Comparison of ENCODE assay signal across 11 cellular contexts in genomic region chr21:44618909-44619308, GRCh38. TPM values are rescaled to one million over a fixed set of nuclear protein-coding genes. Genes with fewer than 3 reads are reported as not detected.
A peak's percentile ranks its signal among the peaks of the same experiment; 100 is the strongest.
DNase-seq lines count a peak whose midpoint lies in the region; ATAC-seq lines count a peak whose summit lies in the region.
"Had no signal": no experiment of that assay in that cellular context is flagged by ENCODE, and none has a peak within 500 bp of the region (broad histone marks: within the 10 kb centered on the region; RNA-seq: fewer than 3 reads in every experiment).

No MANE protein-coding gene starts in this region.

- H3K23ac ChIP-seq in mesendoderm (ENCODE audit: low read length) = no peak overlapping the region

- peaks cover 30% of the 10 kb centered on the region in 2 donors for H3K9me3 Mint-ChIP-seq in activated T-cell treated with anti-CD3 and anti-CD28 coated beads, Interleukin-2, amount 50 U/mL, for 72 hours

- peak overlapping the region; percentile 61 to 74 for H3K4me3 Mint-ChIP-seq in activated T-cell treated with anti-CD3 and anti-CD28 coated beads, Interleukin-2, amount 50 U/mL, for 72 hours

- WGBS in mesendoderm (ENCODE audit: extremely low coverage, insufficient coverage, low lambda C conversion rate) = no CpG with 5 or more reads among the region's 3 CpGs

- H3K79me2 ChIP-seq in mesendoderm (ENCODE audit: control insufficient read depth, insufficient read depth, low read length) = no peaks in the 10 kb centered on the region

- H2BK120ac ChIP-seq in mesendoderm (ENCODE audit: low read depth, low read length) = no peak overlapping the region

- no peak overlapping the region for H2AK5ac ChIP-seq in mesendoderm (ENCODE audit: low read length)

- H3K27ac Mint-ChIP-seq in activated T-cell treated with anti-CD3 and anti-CD28 coated beads, Interleukin-2, amount 50 U/mL, for 72 hours = peak overlapping the region; percentile 91

- H4K5ac ChIP-seq in mesendoderm (ENCODE audit: low read length) = no peak overlapping the region

- H3K18ac ChIP-seq in mesendoderm (ENCODE audit: low read length) = no peak overlapping the region

- peak overlapping the region; percentile 31 for H3K56ac ChIP-seq in mesendoderm (ENCODE audit: low read length)

- H3K27me3 Mint-ChIP-seq in activated T-cell treated with anti-CD3 and anti-CD28 coated beads, Interleukin-2, amount 50 U/mL, for 72 hours (ENCODE audit: low read depth) = no peaks in the 10 kb centered on the region

- H3K4me1 ChIP-seq in mesendoderm (ENCODE audit: control insufficient read depth, low read depth, low read length) = peaks cover 4% of the 10 kb centered on the region
- H3K4me1 ChIP-seq: vagina had no signal

- no peak overlapping the region for H3K4ac ChIP-seq in mesendoderm (ENCODE audit: low read depth, low read length)

- no peaks in the 10 kb centered on the region for H3K79me1 ChIP-seq in mesendoderm (ENCODE audit: low read length)

- H3K27ac ChIP-seq in mesendoderm (ENCODE audit: low read depth, low read length) = no peak overlapping the region
- H3K27ac ChIP-seq: coronary artery, vagina had no signal

- peak; percentile 78 to 97 for ATAC-seq in activated T-cell treated with anti-CD3 and anti-CD28 coated beads, Interleukin-2, amount 50 U/mL, for 72 hours (replicated peaks in 1 of 2)
- ATAC-seq in HG03354 (IDR thresholded peaks at IDR 0.05; ENCODE audit: poor library complexity, severe bottlenecking, unreplicated experiment) = no peak
- no peak for ATAC-seq in GM18867 (IDR thresholded peaks at IDR 0.05; ENCODE audit: unreplicated experiment)
- ATAC-seq in HG03097 (IDR thresholded peaks at IDR 0.05; ENCODE audit: low FRiP score, unreplicated experiment) = no peak

- H3K4me3 ChIP-seq in mesendoderm (ENCODE audit: low read length) = no peak overlapping the region
- H3K4me3 ChIP-seq: coronary artery, vagina had no signal

- H3K27me3 ChIP-seq in mesendoderm (ENCODE audit: insufficient read depth, low read length, poor library complexity) = no peaks in the 10 kb centered on the region
- H3K27me3 ChIP-seq: vagina had no signal

- H2BK5ac ChIP-seq in mesendoderm (ENCODE audit: low read length) = no peak overlapping the region

- H2BK15ac ChIP-seq in mesendoderm (replicated peaks; ENCODE audit: low read depth) = no peak overlapping the region

- no peaks in the 10 kb centered on the region for H3K36me3 ChIP-seq in mesendoderm (ENCODE audit: control insufficient read depth, insufficient read depth, low read length)
- H3K36me3 ChIP-seq: vagina had no signal

- H3K36me3 Mint-ChIP-seq in activated T-cell treated with anti-CD3 and anti-CD28 coated beads, Interleukin-2, amount 50 U/mL, for 72 hours (ENCODE audit: insufficient read depth in 2 of 2) = peaks cover 32 to 35% of the 10 kb centered on the region in 2 donors

- peaks cover 26% of the 10 kb centered on the region for H3K4me1 Mint-ChIP-seq in activated T-cell treated with anti-CD3 and anti-CD28 coated beads, Interleukin-2, amount 50 U/mL, for 72 hours (ENCODE audit: low read depth)

- H3K4me2 ChIP-seq in mesendoderm (ENCODE audit: low read length) = no peak overlapping the region

- DNase-seq in T-helper 22 cell (ENCODE audit: low read depth) = peak; percentile 44
- DNase-seq in activated T-cell treated with anti-CD3 and anti-CD28 coated beads, Interleukin-2, amount 50 U/mL, for 72 hours = peak; percentile 43 to 59
- DNase-seq in mesendoderm = no peak
- peak; percentile 54 to 59 for DNase-seq in stimulated activated CD8-positive, alpha-beta memory T cell treated with anti-CD3 and anti-CD28 coated beads, Interleukin-7, amount 100 ng/mL, for 4 hours (ENCODE audit: low read depth in 2 of 2)
- no peak for DNase-seq in SKM-1 (lab: John Stamatoyannopoulos, UW; ENCODE audit: unreplicated experiment)
- DNase-seq: NCI-H1105 had no signal

- H4K8ac ChIP-seq in mesendoderm (ENCODE audit: low read depth, low read length) = no peak overlapping the region

- H3K9ac ChIP-seq in mesendoderm (ENCODE audit: low read length) = no peak overlapping the region

RNA-seq across cellular contexts. Expression of gene KRTAP10-8, which starts 7.0 kb away (rescaled TPM):
- not detected for total RNA-seq in activated T-cell treated with anti-CD3 and anti-CD28 coated beads, Interleukin-2, amount 50 U/mL, for 72 hours
- polyA plus RNA-seq in mesendoderm (2013, experiment 1 of 2) = not detected
- polyA plus RNA-seq in mesendoderm (2013, experiment 2 of 2) = not detected
- total RNA-seq: vagina had no signal

RNA-seq across cellular contexts. Expression of gene KRTAP10-9, which starts 8.0 kb away (rescaled TPM):
- not detected for total RNA-seq in activated T-cell treated with anti-CD3 and anti-CD28 coated beads, Interleukin-2, amount 50 U/mL, for 72 hours
- not detected for polyA plus RNA-seq in mesendoderm (2013, experiment 1 of 2)
- not detected for polyA plus RNA-seq in mesendoderm (2013, experiment 2 of 2)
- total RNA-seq: vagina had no signal

RNA-seq across cellular contexts. Expression of gene KRTAP10-10, which starts 18.2 kb away (rescaled TPM):
- total RNA-seq in activated T-cell treated with anti-CD3 and anti-CD28 coated beads, Interleukin-2, amount 50 U/mL, for 72 hours = not detected
- not detected for polyA plus RNA-seq in mesendoderm (2013, experiment 1 of 2)
- not detected for polyA plus RNA-seq in mesendoderm (2013, experiment 2 of 2)
- total RNA-seq: vagina had no signal

RNA-seq across cellular contexts. Expression of gene KRTAP10-7, which starts 18.5 kb away (rescaled TPM):
- total RNA-seq in activated T-cell treated with anti-CD3 and anti-CD28 coated beads, Interleukin-2, amount 50 U/mL, for 72 hours = not detected
- polyA plus RNA-seq in mesendoderm (2013, experiment 1 of 2) = not detected
- not detected for polyA plus RNA-seq in mesendoderm (2013, experiment 2 of 2)
- total RNA-seq: vagina had no signal

RNA-seq across cellular contexts. Expression of gene KRTAP10-6, which starts 26.6 kb away (rescaled TPM):
- not detected for total RNA-seq in activated T-cell treated with anti-CD3 and anti-CD28 coated beads, Interleukin-2, amount 50 U/mL, for 72 hours
- polyA plus RNA-seq in mesendoderm (2013, experiment 1 of 2) = 0.04 TPM
- polyA plus RNA-seq in mesendoderm (2013, experiment 2 of 2) = not detected
- total RNA-seq: vagina had no signal

Comparison
In these comparisons a context has a peak if more than half of its experiments do, and no peak if none do; other contexts are left out.
1. DNase-seq: peak in T-helper 22 cell (single experiment), activated T-cell treated with anti-CD3 and anti-CD28 coated beads, Interleukin-2, amount 50 U/mL, for 72 hours (2 of 2) and stimulated activated CD8-positive, alpha-beta memory T cell treated with anti-CD3 and anti-CD28 coated beads, Interleukin-7, amount 100 ng/mL, for 4 hours (2 of 2); none in mesendoderm (single experiment) and SKM-1 (single experiment).
2. ATAC-seq: peak in activated T-cell treated with anti-CD3 and anti-CD28 coated beads, Interleukin-2, amount 50 U/mL, for 72 hours (2 of 2); none in HG03354 (single experiment), GM18867 (single experiment) and HG03097 (single experiment).